In genomic region chr13:31168736-31169135, GRCh38 we compare ENCODE assay signal across 1 cellular context.
TF ChIP-seq lines count a peak whose summit lies in the region.

No MANE protein-coding gene starts in this region.

TF ChIP-seq in SK-N-SH treated with all-trans-retinoic acid at 6 μM for 48 hours, 23 proteins besides CTCF, POLR2A, EP300 and RAD21 (continued from another document):
- TF ChIP-seq CSDC2 (CRISPR knock-in tag; IDR thresholded peaks at IDR 0.05): no peak
